ENCODE assay signal across 8 cellular contexts in the genomic region with DNA sequence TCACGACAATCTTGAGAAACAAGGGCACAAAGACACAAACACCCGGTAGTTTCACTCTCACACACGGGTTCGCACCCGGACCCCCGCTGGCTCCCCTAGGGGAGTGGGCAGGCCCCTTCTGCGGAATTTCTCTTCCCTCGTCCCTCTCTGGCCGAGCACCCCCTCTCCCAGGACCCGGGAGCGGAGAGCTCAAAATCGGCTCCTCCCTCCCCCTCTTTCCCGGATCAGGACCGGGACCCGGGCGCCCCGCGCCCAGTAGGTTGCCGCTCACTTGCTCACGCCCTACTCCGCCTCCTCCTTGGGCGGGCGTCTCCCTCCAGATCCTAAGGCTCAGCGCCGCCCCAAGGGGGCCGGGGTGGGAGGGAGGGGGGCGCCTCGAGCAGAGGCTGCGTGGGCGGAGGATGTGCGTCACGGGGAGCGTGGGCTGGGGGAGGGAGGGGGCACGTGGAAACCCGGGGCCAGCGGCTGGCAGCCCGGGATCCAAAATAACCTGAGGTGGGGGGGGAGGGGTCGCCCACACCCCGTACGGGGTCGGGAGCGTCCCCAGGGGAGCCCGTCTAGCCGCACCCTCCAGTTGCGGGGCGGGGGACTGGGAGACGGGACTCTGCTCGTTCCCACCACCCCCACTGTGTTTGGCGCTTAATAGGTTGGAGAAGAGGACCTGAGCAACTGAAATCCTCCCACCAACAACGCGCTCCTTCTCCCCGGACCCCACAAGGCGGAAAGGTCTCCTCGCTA. TPM values are rescaled to one million over a fixed set of nuclear protein-coding genes. Genes with fewer than 3 reads are reported as not detected.
DNase-seq lines count a peak whose midpoint lies in the region; TF ChIP-seq lines count a peak whose summit lies in the region.

No MANE protein-coding gene starts in this region.

- peak overlapping the region; percentile 68 for H2AFZ ChIP-seq in GM23248

- peak; percentile 92 for DNase-seq in Daoy (ENCODE audit: low read depth)
- peak; percentile 97 for DNase-seq in GM23248
- DNase-seq in M059J (ENCODE audit: low read depth), result peak; percentile 82
- DNase-seq in breast epithelium (ENCODE audit: low spot score in 2 of 2), result peak; percentile 92 to 93
- peak; percentile 90 for DNase-seq in iris pigment epithelial cell (ENCODE audit: low read depth)
- DNase-seq in stimulated activated CD4-positive, alpha-beta T cell treated with anti-CD3 and anti-CD28 coated beads, Interleukin-12 subunit alpha, Interleukin-12 subunit beta, amount 100 ng/mL, for 24 hours (ENCODE audit: low read depth in 2 of 2), result peak; percentile 87 to 94
- no peak for DNase-seq in epidermal melanocyte (ENCODE audit: insufficient read length, low spot score)

- H3K4me3 ChIP-seq in GM23248 (peak overlapping the region; percentile 80), WI38 (ENCODE audit: low read depth, low read length) (peak overlapping the region; percentile 81), breast epithelium (peak overlapping the region; percentile 67 to 93 (median 86))

- TF ChIP-seq CTCF in WI38 (IDR thresholded peaks at IDR 0.05; ENCODE audit: low read depth, low read length) (no peak), breast epithelium (IDR thresholded peaks at IDR 0.05) (no peak)

- H3K36me3 ChIP-seq in GM23248 (ENCODE audit: low read depth), result peaks cover 10% of the 10 kb centered on the region; the same call in 1 of the 2 replicates
- no peaks in the 10 kb centered on the region for H3K36me3 ChIP-seq in breast epithelium

- peak; percentile 85 for TF ChIP-seq POLR2A in breast epithelium (IDR thresholded peaks at IDR 0.05)

- intact Hi-C loops in breast epithelium (cut with DNase I; ENCODE audit: low total_unique reads), result loop anchor here (5.0 kb wide), 1 partner anchor 435 kb away; a partner anchor contains a TSS

- H3K4me1 ChIP-seq in GM23248 (ENCODE audit: insufficient read depth) (peaks cover 14% of the 10 kb centered on the region), breast epithelium (peaks cover 13 to 15% of the 10 kb centered on the region in 2 donors)

- peak overlapping the region; percentile 99 for H3K27ac ChIP-seq in GM23248
- peak overlapping the region; percentile 99 to 100 for H3K27ac ChIP-seq in breast epithelium

- in situ Hi-C loops in GM23248 (cut with MboI), result no loop called here

- H3K27me3 ChIP-seq in GM23248 (replicated peaks; ENCODE audit: insufficient read depth) (no peaks in the 10 kb centered on the region), breast epithelium (no peaks in the 10 kb centered on the region)

- H3K4me2 ChIP-seq in GM23248 (ENCODE audit: unreplicated experiment), result peak overlapping the region; percentile 85

- peak overlapping the region; percentile 91 for H3K9ac ChIP-seq in GM23248

- H3K9me2 ChIP-seq in GM23248 (ENCODE audit: insufficient read depth), result no peaks in the 10 kb centered on the region

- no peaks in the 10 kb centered on the region for H3K9me3 ChIP-seq in GM23248 (ENCODE audit: low read depth)
- H3K9me3 ChIP-seq in breast epithelium, result no peaks in the 10 kb centered on the region

- no peaks in the 10 kb centered on the region for H4K20me1 ChIP-seq in GM23248 (ENCODE audit: insufficient read depth)

- 1 to 2% methylated on average over 26 to 50 of the region's 54 CpGs for WGBS in GM23248 (ENCODE audit: low coverage in 1 of 2, low lambda C conversion rate in 2 of 2, missing lambda C conversion rate in 2 of 2), 2 experiments

- peaks cover 29% of the 10 kb centered on the region for H3F3A ChIP-seq in GM23248 (ENCODE audit: insufficient read depth)

- H3K79me2 ChIP-seq in GM23248 (ENCODE audit: insufficient read depth), result peaks cover 30% of the 10 kb centered on the region

RNA-seq across cellular contexts. Expression of a gene that starts 1.8 kb away (rescaled TPM):
- 39.4 and 47.5 TPM in 2 replicates for total RNA-seq in Daoy (2014; rRNA removed; shearing (Covaris generic))
- total RNA-seq in GM23248 (2014; rRNA removed; shearing (Covaris generic)), result 88.7 and 107 TPM in 2 replicates
- polyA plus RNA-seq in GM23248 (2016; fragmentation: Nextera tagmentation; extraction: Ambion mirVana), result 21.6 and 22.8 TPM in 2 replicates
- 11.0 and 18.9 TPM in 2 replicates for total RNA-seq in M059J (2014; rRNA removed; shearing (Covaris generic))
- total RNA-seq in breast epithelium, result 10 to 100 TPM in 2 of 3 donors, 1 to 10 TPM in 1; 9.0 to 33.2 (median 24.6) TPM

RNA-seq across cellular contexts. Expression of a gene that starts 8.5 kb away (rescaled TPM):
- 26.1 and 34.1 TPM in 2 replicates for total RNA-seq in Daoy (2014; rRNA removed; shearing (Covaris generic))
- 6.4 and 7.6 TPM in 2 replicates for total RNA-seq in GM23248 (2014; rRNA removed; shearing (Covaris generic))
- polyA plus RNA-seq in GM23248 (2016; fragmentation: Nextera tagmentation; extraction: Ambion mirVana), result 5.9 and 6.6 TPM in 2 replicates
- total RNA-seq in M059J (2014; rRNA removed; shearing (Covaris generic)), result 18.1 and 30.3 TPM in 2 replicates
- total RNA-seq in breast epithelium, result 10 to 100 TPM in 2 of 3 donors, 1 to 10 TPM in 1; 6.9 to 13.3 (median 10.9) TPM

RNA-seq across cellular contexts. Expression of a gene that starts 24.0 kb away (rescaled TPM):
- 39.1 and 44.4 TPM in 2 replicates for total RNA-seq in Daoy (2014; rRNA removed; shearing (Covaris generic))
- 95.1 and 103 TPM in 2 replicates for total RNA-seq in GM23248 (2014; rRNA removed; shearing (Covaris generic))
- 67.4 and 70.7 TPM in 2 replicates for polyA plus RNA-seq in GM23248 (2016; fragmentation: Nextera tagmentation; extraction: Ambion mirVana)
- not detected in 2 replicates for total RNA-seq in M059J (2014; rRNA removed; shearing (Covaris generic))
- 100 to 1,000 TPM; 139 to 147 (median 146) TPM for total RNA-seq in breast epithelium

RNA-seq across cellular contexts. Expression of a gene that starts 37.2 kb away (rescaled TPM):
- not detected in 2 replicates for total RNA-seq in Daoy (2014; rRNA removed; shearing (Covaris generic))
- total RNA-seq in GM23248 (2014; rRNA removed; shearing (Covaris generic)), result not detected in 2 replicates
- polyA plus RNA-seq in GM23248 (2016; fragmentation: Nextera tagmentation; extraction: Ambion mirVana), result not detected in 2 replicates
- total RNA-seq in M059J (2014; rRNA removed; shearing (Covaris generic)), result not detected in 2 replicates
- total RNA-seq in breast epithelium, result 1 to 10 TPM in 1 of 3 donors, under 1 TPM in 2; 0.15 to 2.2 (median 0.98) TPM

RNA-seq across cellular contexts. Expression of a gene that starts 41.2 kb away (rescaled TPM):
- total RNA-seq in Daoy (2014; rRNA removed; shearing (Covaris generic)), result 2.8 and 3.9 TPM in 2 replicates
- total RNA-seq in GM23248 (2014; rRNA removed; shearing (Covaris generic)), result 257 and 296 TPM in 2 replicates
- 161 and 166 TPM in 2 replicates for polyA plus RNA-seq in GM23248 (2016; fragmentation: Nextera tagmentation; extraction: Ambion mirVana)
- total RNA-seq in M059J (2014; rRNA removed; shearing (Covaris generic)), result 8.5 and 24.9 TPM in 2 replicates
- 100 to 1,000 TPM; 102 to 894 (median 240) TPM for total RNA-seq in breast epithelium

Comparison
In these comparisons a context has a peak if more than half of its experiments do, and no peak if none do; other contexts are left out.
1. RNA of a gene that starts 24.0 kb away (total RNA-seq): 139 to 147 TPM in breast epithelium, 95.1 to 103 TPM in GM23248 and 39.1 to 44.4 TPM in Daoy; not detected in M059J; every median in the first group is over 10 times any median in the second.
2. Peak in every context shown above with its lines, with median percentiles within 50 percentile points of each other: H3K4me3 ChIP-seq.